ENCODE assay signal across 11 cellular contexts in the genomic region with DNA sequence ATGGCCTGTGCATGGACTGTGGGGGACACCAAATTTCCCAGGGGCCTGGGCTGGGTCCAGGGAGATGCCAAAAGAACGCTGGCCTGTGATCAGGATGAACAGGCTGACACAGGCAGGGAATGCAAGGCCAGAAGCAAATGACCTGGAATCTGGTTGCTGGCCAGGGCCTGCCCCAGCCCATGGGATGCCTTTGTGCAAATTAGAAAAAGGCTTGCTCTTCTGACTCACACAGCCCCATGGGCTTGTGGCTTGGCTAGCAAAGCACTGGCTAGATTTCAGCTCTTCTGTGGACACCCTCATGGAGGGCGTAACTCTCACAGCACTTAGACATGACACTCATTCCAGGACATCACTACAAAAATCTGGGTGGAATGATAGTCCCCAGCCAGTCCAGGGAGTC. TPM values are rescaled to one million over a fixed set of nuclear protein-coding genes. Genes with fewer than 3 reads are reported as not detected.
A peak's percentile ranks its signal among the peaks of the same experiment; 100 is the strongest.
DNase-seq lines count a peak whose midpoint lies in the region; ATAC-seq lines count a peak whose summit lies in the region.
"Had no signal": no experiment of that assay in that cellular context is flagged by ENCODE, and none has a peak within 500 bp of the region (broad histone marks: within the 10 kb centered on the region; RNA-seq: fewer than 3 reads in every experiment).

No MANE protein-coding gene starts in this region.

- H3K4me3 ChIP-seq in MG63: no peak overlapping the region

- H3K9me3 ChIP-seq in MG63: no peaks in the 10 kb centered on the region

- H3K27me3 ChIP-seq in MG63: no peaks in the 10 kb centered on the region

- H3K36me3 ChIP-seq in MG63: no peaks in the 10 kb centered on the region

- ATAC-seq in HG02798 (IDR thresholded peaks at IDR 0.05; ENCODE audit: poor library complexity, unreplicated experiment): no peak
- ATAC-seq: effector memory CD8-positive, alpha-beta T cell had no signal

- in situ Hi-C loops in ACHN (cut with HindIII; ENCODE audit: low pct_ligation_motif_present, low pct_unique_long_range_greater_than_20kb, low sequenced_read_pairs): no loop called here

- H3K27ac ChIP-seq in epithelial cell of prostate: no peak overlapping the region

- DNase-seq in ACHN (peak; percentile 90), MG63 (peak; percentile 94), epithelial cell of prostate (ENCODE audit: low read depth, low spot score) (peak; percentile 64), mesenteric fat pad (ENCODE audit: low spot score) (peak; percentile 90), inferior parietal cortex (ENCODE audit: extremely low spot score) (no peak), T-helper 1 cell (no peak)
- DNase-seq in activated CD4-positive, CD25-positive, alpha-beta regulatory T cell (lab: John Stamatoyannopoulos, UW): no peak
- DNase-seq: effector memory CD8-positive, alpha-beta T cell; MM.1S; SHP77 had no signal

RNA-seq across cellular contexts. Expression of a gene that starts 45.8 kb away (rescaled TPM):
- 3.6 and 3.8 TPM in 2 replicates for total RNA-seq in MG63 (2014; rRNA removed; shearing (Covaris generic); ENCODE audit: low replicate concordance)
- 14.6 TPM for total RNA-seq in mesenteric fat pad

Comparison
In these comparisons a context has a peak if more than half of its experiments do, and no peak if none do; other contexts are left out.
1. DNase-seq: peak in ACHN (single experiment), MG63 (single experiment), epithelial cell of prostate (single experiment) and mesenteric fat pad (single experiment); none in inferior parietal cortex (single experiment), T-helper 1 cell (0 of 5) and activated CD4-positive, CD25-positive, alpha-beta regulatory T cell (0 of 4).